Comparison of ENCODE assay signal across 1 cellular context in genomic region chr18:79975043-79975442, GRCh38.
TF ChIP-seq lines count a peak whose summit lies in the region.

No MANE protein-coding gene starts in this region.

TF ChIP-seq in K562, 482 proteins besides CTCF, POLR2A, EP300 and RAD21:
- TF ChIP-seq PHB2 (IDR thresholded peaks at IDR 0.05; ENCODE audit: low read depth) (0 out of 2 replicates have a peak, but pooled peaks have one; percentile 15), GATA2 (CRISPR knock-in tag; IDR thresholded peaks at IDR 0.05) (peak; percentile 65), NFIC (IDR thresholded peaks at IDR 0.05) (peak; percentile 26; the same call in 1 of the 2 replicates), RCOR1 (IDR thresholded peaks at IDR 0.05; ENCODE audit: borderline replicate concordance in 1 of 2, low read depth in 2 of 2, low read length in 2 of 2) (peak in 1 of 2 experiments; percentile 65; a peak in 1 of 4 replicates), BRD9 (IDR thresholded peaks at IDR 0.05; ENCODE audit: low read depth, partially characterized antibody) (no peak), HMBOX1 (IDR thresholded peaks at IDR 0.05) (no peak), ESRRA (IDR thresholded peaks at IDR 0.05; ENCODE audit: borderline replicate concordance, low read depth) (peak; percentile 45; the same call in 1 of the 2 replicates), MEIS2 (IDR thresholded peaks at IDR 0.05; ENCODE audit: partially characterized antibody) (peak; percentile 4), TRIM24 (IDR thresholded peaks at IDR 0.05) (peak in 1 of 2 experiments; percentile 35; a peak in 1 of 4 replicates), FOXM1 (IDR thresholded peaks at IDR 0.05; ENCODE audit: low read depth) (peak; percentile 50; the same call in 1 of the 2 replicates), FOXM1 (CRISPR knock-in tag; IDR thresholded peaks at IDR 0.05; ENCODE audit: low read depth) (no peak), ETS1 (conservative IDR thresholded peaks at IDR 0.05; ENCODE audit: control insufficient read depth, low read depth, low read length) (no peak), ZKSCAN1 (IDR thresholded peaks at IDR 0.05; ENCODE audit: low read depth, low read length) (no peak), ETV5 (CRISPR knock-in tag; IDR thresholded peaks at IDR 0.05; ENCODE audit: low read depth) (no peak), SAP30 (IDR thresholded peaks at IDR 0.05; ENCODE audit: borderline replicate concordance, insufficient read depth, low read depth, low read length, poor library complexity, severe bottlenecking) (no peak), CBFA2T3 (IDR thresholded peaks at IDR 0.05) (peak; percentile 85), ARID1B (IDR thresholded peaks at IDR 0.05) (peak; percentile 78), POLR2AphosphoS5 (IDR thresholded peaks at IDR 0.05; ENCODE audit: control insufficient read depth, insufficient read depth, low read depth, low read length) (peak; percentile 72), SOX6 (IDR thresholded peaks at IDR 0.05) (peak; percentile 65; the same call in 1 of the 2 replicates), CXXC5 (CRISPR knock-in tag; IDR thresholded peaks at IDR 0.05) (0 out of 2 replicates have a peak, but pooled peaks have one; percentile 28), NR3C1 (CRISPR knock-in tag; IDR thresholded peaks at IDR 0.05) (no peak), RB1 (IDR thresholded peaks at IDR 0.05; ENCODE audit: low read depth) (no peak), MLLT1 (IDR thresholded peaks at IDR 0.05) (0 out of 4 replicates have a peak, but pooled peaks of 1 of the 2 experiments have one; percentile 53), CBFB (CRISPR knock-in tag; IDR thresholded peaks at IDR 0.05) (no peak), KLF16 (IDR thresholded peaks at IDR 0.05) (peak; percentile 76), DPF2 (IDR thresholded peaks at IDR 0.05) (0 out of 2 replicates have a peak, but pooled peaks have one; percentile 28), TCF3 (CRISPR knock-in tag; IDR thresholded peaks at IDR 0.05) (peak; percentile 83), STAT5A (IDR thresholded peaks at IDR 0.05; ENCODE audit: borderline replicate concordance, low read length) (peak; percentile 25; the same call in 1 of the 2 replicates), MGA (IDR thresholded peaks at IDR 0.05) (no peak), PML (IDR thresholded peaks at IDR 0.05; ENCODE audit: low read length) (peak; percentile 80), ETV6 (IDR thresholded peaks at IDR 0.05; ENCODE audit: borderline replicate concordance in 1 of 2, low read depth in 2 of 2, low read length in 1 of 2) (no peak), ETV6 (CRISPR knock-in tag; IDR thresholded peaks at IDR 0.05; ENCODE audit: borderline replicate concordance) (no peak), E4F1 (CRISPR knock-in tag; IDR thresholded peaks at IDR 0.05; ENCODE audit: borderline replicate concordance) (no peak), KDM1A (IDR thresholded peaks at IDR 0.05) (peak; percentile 36 to 47; a peak in 3 of 4 replicates), TFAP4 (CRISPR knock-in tag; IDR thresholded peaks at IDR 0.05; ENCODE audit: borderline replicate concordance) (peak; percentile 2), TEAD4 (IDR thresholded peaks at IDR 0.05; ENCODE audit: low read length) (peak; percentile 91), TEAD4 (CRISPR knock-in tag; IDR thresholded peaks at IDR 0.05; ENCODE audit: borderline replicate concordance) (no peak), CBFA2T2 (conservative IDR thresholded peaks at IDR 0.05) (peak; percentile 78), NCOR1 (IDR thresholded peaks at IDR 0.05) (peak; percentile 71), MTA2 (IDR thresholded peaks at IDR 0.05; ENCODE audit: low read depth) (peak; percentile 70), FOXA3 (CRISPR knock-in tag; conservative IDR thresholded peaks at IDR 0.05 in 1 of 2, IDR thresholded peaks at IDR 0.05 in 1 of 2) (peak; percentile 81 to 94; a peak in 3 of 4 replicates), TAL1 (IDR thresholded peaks at IDR 0.05) (peak; percentile 79)
